In genomic region chr11:118010738-118011461, GRCh38 we compare ENCODE assay signal across 8 cellular contexts. TPM values are rescaled to one million over a fixed set of nuclear protein-coding genes. Genes with fewer than 3 reads are reported as not detected.
DNase-seq lines count a peak whose midpoint lies in the region; ATAC-seq, FAIRE-seq and TF ChIP-seq lines count a peak whose summit lies in the region.

No MANE protein-coding gene starts in this region.

- 52% methylated on average over 20 of the region's 21 CpGs for WGBS in K562 (ENCODE audit: insufficient coverage, low coverage, missing lambda C conversion rate)

- H3K27ac Mint-ChIP-seq in CD14-positive monocyte: peak overlapping the region; percentile 95 to 99 (median 98)

- no peaks in the 10 kb centered on the region for H3K9me3 ChIP-seq in K562 (replicated peaks; ENCODE audit: control insufficient read depth, insufficient read depth, low read depth, low read length)

- 0 out of 2 replicates have a peak, but pooled peaks have one; percentile 4 for TF ChIP-seq EP300 in K562 (IDR thresholded peaks at IDR 0.05; ENCODE audit: low read length)

- POLR2A ChIA-PET in K562 (lab: Yijun Ruan, JAX): interaction anchor here (1.2 kb wide), 1 partner anchor 9 kb away, joined by 5 read pairs; no protein-coding TSS in a partner anchor

- intact Hi-C loops in CD14-positive monocyte (cut with micrococcal nuclease): loop anchor here in 1 of 2 donors (5.0 to 10.0 kb wide), 3 partner anchors 39 to 74 kb away; partner anchors contain the start of gene SMIM35
- intact Hi-C loops in K562 (cut with micrococcal nuclease): no loop called here

- no peak for TF ChIP-seq POLR2A in K562 (conservative IDR thresholded peaks at IDR 0.05)

- peak overlapping the region; percentile 71 for H2AFZ ChIP-seq in K562 (ENCODE audit: low read depth, low read length)

- CTCF ChIA-PET in K562 (lab: Yijun Ruan, JAX; ENCODE audit: low intra/inter-chr PET ratio): no interaction called here

- H3K4me3 ChIP-seq in K562: no peak overlapping the region

- peaks cover 97% of the 10 kb centered on the region for H3K4me1 Mint-ChIP-seq in CD14-positive monocyte

- no peak for TF ChIP-seq RAD21 in K562 (CRISPR knock-in tag; conservative IDR thresholded peaks at IDR 0.05 in 1 of 2, IDR thresholded peaks at IDR 0.05 in 1 of 2)

- DNase-seq in CD14-positive monocyte (ENCODE audit: low spot score) (peak; percentile 95), K562 (ENCODE audit: extremely low read depth in 1 of 4, low spot score in 3 of 4) (peak in 2 of 4 experiments; percentile 39 to 55), pons (ENCODE audit: low spot score) (peak; percentile 80), COLO668 (lab: John Stamatoyannopoulos, UW; ENCODE audit: unreplicated experiment) (no peak), iPS-NIHi11 (ENCODE audit: low spot score) (no peak), ecto neural progenitor cell (ENCODE audit: low spot score) (no peak)

- peak overlapping the region; percentile 12 to 72; a peak in 2 of 4 replicates for H3K9ac ChIP-seq in K562 (ENCODE audit: insufficient read depth in 1 of 2, low read depth in 2 of 2, low read length in 2 of 2)

- no peaks in the 10 kb centered on the region; the same call in 2 of the 3 replicates for H3K36me3 ChIP-seq in K562 (ENCODE audit: control insufficient read depth, insufficient read depth, low read length)

- FAIRE-seq in K562 (lab: Jason Lieb, UNC): no peak

- H3K27me3 Mint-ChIP-seq in CD14-positive monocyte (ENCODE audit: low read depth in 3 of 3): no peaks in the 10 kb centered on the region

- H3K79me2 ChIP-seq in K562 (ENCODE audit: control insufficient read depth, insufficient read depth, low read length): no peaks in the 10 kb centered on the region

- H3K4me2 ChIP-seq in K562 (ENCODE audit: insufficient read depth, low read length): 0 out of 2 replicates have a peak overlapping the region, but pooled peaks have one; percentile 14

- in situ Hi-C loops in K562 (cut with MboI): no loop called here

- H3K9me3 Mint-ChIP-seq in CD14-positive monocyte: no peaks in the 10 kb centered on the region

- H4K20me1 ChIP-seq in K562 (replicated peaks; ENCODE audit: control insufficient read depth, insufficient read depth, low read length): no peaks in the 10 kb centered on the region

- no peaks in the 10 kb centered on the region for H3K27me3 ChIP-seq in K562 (ENCODE audit: control insufficient read depth in 2 of 2, insufficient read depth in 2 of 2, low read length in 2 of 2)

- H3K4me1 ChIP-seq in K562 (replicated peaks in 1 of 2; ENCODE audit: control insufficient read depth in 2 of 2, insufficient read depth in 2 of 2, low read length in 2 of 2): peaks cover 58 to 66% of the 10 kb centered on the region in 2 experiments

- no peak for TF ChIP-seq CTCF in CD14-positive monocyte (IDR thresholded peaks at IDR 0.05)
- TF ChIP-seq CTCF in K562 (IDR thresholded peaks at IDR 0.05 in 2 of 3, conservative IDR thresholded peaks at IDR 0.05 in 1 of 3; ENCODE audit: insufficient read depth in 2 of 3, low read depth in 1 of 3, low read length in 3 of 3): no peak

- no peaks in the 10 kb centered on the region for H3K9me1 ChIP-seq in K562 (ENCODE audit: control insufficient read depth, insufficient read depth, low read length)

- H3K27ac ChIP-seq in K562 (ENCODE audit: extremely low read depth, low read depth, low read length): peak overlapping the region; percentile 39; the same call in 2 of the 3 replicates

- BruUV-seq in K562 (replicated peaks; lab: Mats Ljungman, UMichigan): no TSS peak

- H3K4me3 Mint-ChIP-seq in CD14-positive monocyte: peak overlapping the region; percentile 39 to 62

- peak; percentile 74 for ATAC-seq in GM19328 (IDR thresholded peaks at IDR 0.05; ENCODE audit: unreplicated experiment)
- ATAC-seq in HG03342 (IDR thresholded peaks at IDR 0.05; ENCODE audit: unreplicated experiment): peak; percentile 88
- ATAC-seq in K562: peak; percentile 46

- H3K36me3 Mint-ChIP-seq in CD14-positive monocyte: peaks cover 0 to 2% of the 10 kb centered on the region in 2 donors

TF ChIP-seq in K562, 482 proteins besides CTCF, POLR2A, EP300 and RAD21 (continues in another document):
- TF ChIP-seq VEZF1 (CRISPR knock-in tag; IDR thresholded peaks at IDR 0.05): peak; percentile 91
- no peak for TF ChIP-seq ZNF316 (IDR thresholded peaks at IDR 0.05)
- peak; percentile 73 for TF ChIP-seq ARID1B (IDR thresholded peaks at IDR 0.05)
- no peak for TF ChIP-seq CREB5 (CRISPR knock-in tag; IDR thresholded peaks at IDR 0.05)
- no peak for TF ChIP-seq ZBTB12 (CRISPR knock-in tag; IDR thresholded peaks at IDR 0.05)
- no peak for TF ChIP-seq ZNF408 (CRISPR knock-in tag; IDR thresholded peaks at IDR 0.05; ENCODE audit: low read depth)
- TF ChIP-seq ZNF589 (CRISPR knock-in tag; IDR thresholded peaks at IDR 0.05; ENCODE audit: low read depth): peak; percentile 59
- TF ChIP-seq OTX1 (CRISPR knock-in tag; IDR thresholded peaks at IDR 0.05): no peak
- TF ChIP-seq RBM17 (IDR thresholded peaks at IDR 0.05; ENCODE audit: borderline replicate concordance, low read depth, low read length): no peak
- no peak for TF ChIP-seq ZNF644 (tag; IDR thresholded peaks at IDR 0.05; ENCODE audit: low read depth)
- no peak for TF ChIP-seq ZNF12 (CRISPR knock-in tag; IDR thresholded peaks at IDR 0.05)
- TF ChIP-seq FOSL1 (tag; conservative IDR thresholded peaks at IDR 0.05): 0 out of 2 replicates have a peak, but pooled peaks have one; percentile 16

RNA-seq across cellular contexts. Expression of gene IL10RA, which starts 24.7 kb away (rescaled TPM):
- polyA plus RNA-seq in CD14-positive monocyte (100 to 1,000 TPM; 152 to 226 TPM), K562 (2011; rRNA removed) (15.4 and 17.3 TPM in 2 replicates), K562 (2014; fragmentation: Illumina TruSeq; extraction: Trizol) (4.0 and 4.5 TPM in 2 replicates), K562 (2014; fragmentation: Nextera tagmentation; extraction: Ambion mirVana) (under 1 TPM; 0.17 to 0.48 TPM), K562 (2014; rRNA removed) (2.7 and 3.6 TPM in 2 replicates)
- 33.8 and 58.3 TPM in 2 replicates for total RNA-seq in K562 (2011; cell fraction: chromatin; rRNA removed; ENCODE audit: low replicate concordance)
- 34.2 and 42.5 TPM in 2 replicates for total RNA-seq in K562 (2011; cell fraction: nucleolus; rRNA removed)
- 41.9 and 43.4 TPM in 2 replicates for total RNA-seq in K562 (2011; cell fraction: nucleoplasm; rRNA removed)
- total RNA-seq in K562 (2014; rRNA removed) (2.9 and 3.5 TPM in 2 replicates), K562 (2014; rRNA removed; fragmentation: Illumina TruSeq; extraction: Trizol) (2.0 and 2.9 TPM in 2 replicates), K562 (2015; rRNA removed; fragmentation: Illumina TruSeq; extraction: Trizol) (1.4 and 2.1 TPM in 2 replicates), K562 (2021) (4.6 and 4.9 TPM in 2 replicates)
- 9.1 and 23.9 TPM in 2 replicates for polyA plus RNA-seq in K562 (2011; cell fraction: cytosol; rRNA removed)
- polyA plus RNA-seq in K562 (2011; cell fraction: nucleus; rRNA removed): 18.2 and 38.1 TPM in 2 replicates
- polyA plus RNA-seq in K562 (2012): 3.8 and 12.5 TPM in 2 replicates
- 19.8 and 20.3 TPM in 2 replicates for polyA minus RNA-seq in K562 (2011; rRNA and poly(A)+ RNA removed)
- 7.5 and 11.4 TPM in 2 replicates for polyA minus RNA-seq in K562 (2011; cell fraction: cytosol; rRNA and poly(A)+ RNA removed)
- 24.1 and 28.3 TPM in 2 replicates for polyA minus RNA-seq in K562 (2011; cell fraction: nucleus; rRNA and poly(A)+ RNA removed)

Comparison
In these comparisons a context has a peak if more than half of its experiments do, and no peak if none do; other contexts are left out.
1. DNase-seq: peak in CD14-positive monocyte (single experiment) and pons (single experiment); none in COLO668 (single experiment), iPS-NIHi11 (single experiment) and ecto neural progenitor cell (single experiment).
2. Peak in every context shown above with its lines, with median percentiles within 50 percentile points of each other: ATAC-seq.